ENCODE assay signal across 11 cellular contexts in genomic region chr4:170978990-170979389, GRCh38.
"Had no signal": no experiment of that assay in that cellular context is flagged by ENCODE, and none has a peak within 500 bp of the region (broad histone marks: within the 10 kb centered on the region; RNA-seq: fewer than 3 reads in every experiment).

No MANE protein-coding gene starts in this region.

- DNase-seq: activated CD4-positive, CD25-positive, alpha-beta regulatory T cell; activated gamma-delta T cell; activated T-cell treated with anti-CD3 and anti-CD28 coated beads, Interleukin-2, amount 50 U/mL, for 48 hours; dermis blood vessel endothelial cell; hippocampal formation; kidney glomerular epithelial cell; stimulated activated CD4-positive, alpha-beta T cell treated with anti-CD3 and anti-CD28 coated beads, Interleukin-2, amount 100 ng/mL, for 48 hours; stimulated activated naive CD8-positive, alpha-beta T cell treated with anti-CD3 and anti-CD28 coated beads, Interleukin-15, amount 100 ng/mL, for 72 hours had no signal

- H3K27ac ChIP-seq: brain microvascular endothelial cell, ovary, thoracic aorta had no signal

- H3K27me3 ChIP-seq: brain microvascular endothelial cell, ovary had no signal

- H3K9me3 ChIP-seq: ovary, thoracic aorta had no signal

- H3K36me3 ChIP-seq: brain microvascular endothelial cell, ovary, thoracic aorta had no signal

- H3K4me3 ChIP-seq: ovary, thoracic aorta had no signal
